Comparison of ENCODE assay signal across 23 cellular contexts in genomic region chr10:70541738-70542564, GRCh38.
"Had no signal": no experiment of that assay in that cellular context is flagged by ENCODE, and none has a peak within 500 bp of the region (broad histone marks: within the 10 kb centered on the region; RNA-seq: fewer than 3 reads in every experiment).

No MANE protein-coding gene starts in this region.

- ATAC-seq: activated CD8-positive, alpha-beta T cell treated with anti-CD3 and anti-CD28 coated beads for 36 hours; activated T-cell treated with anti-CD3 and anti-CD28 coated beads, Interleukin-2, amount 50 U/mL, for 4 hours; gastrocnemius medialis; left lung; mucosa of descending colon; natural killer cell; WTC11 had no signal

- H3K9me3 Mint-ChIP-seq: activated CD8-positive, alpha-beta T cell treated with anti-CD3 and anti-CD28 coated beads for 36 hours; activated naive CD4-positive, alpha-beta T cell treated with anti-CD3 and anti-CD28 coated beads, Interleukin-2, amount 50 U/mL, for 24 hours; activated T-cell treated with anti-CD3 and anti-CD28 coated beads, Interleukin-2, amount 50 U/mL, for 4 hours; endodermal cell; natural killer cell; stimulated activated naive CD8-positive, alpha-beta T cell treated with anti-CD3 and anti-CD28 coated beads, Interleukin-15, Interleukin-2, amounts not matched to agents 100 ng/mL and 50 ng/mL, for 24 hours; WTC11 had no signal

- H3K4me1 ChIP-seq: adrenal gland, gastrocnemius medialis, left lung, right atrium auricular region, suprapubic skin had no signal

- H3K9me3 ChIP-seq: adrenal gland, gastrocnemius medialis, left lung, mucosa of descending colon, right atrium auricular region, suprapubic skin had no signal

- H3K27me3 ChIP-seq: adrenal gland, cardiac muscle cell, dorsolateral prefrontal cortex, gastrocnemius medialis, left lung, right atrium auricular region, suprapubic skin had no signal

- H3K27ac Mint-ChIP-seq: activated CD8-positive, alpha-beta T cell treated with anti-CD3 and anti-CD28 coated beads for 36 hours; activated naive CD4-positive, alpha-beta T cell treated with anti-CD3 and anti-CD28 coated beads, Interleukin-2, amount 50 U/mL, for 24 hours; endodermal cell; natural killer cell; progenitor cell of endocrine pancreas; stimulated activated naive CD8-positive, alpha-beta T cell treated with anti-CD3 and anti-CD28 coated beads, Interleukin-15, Interleukin-2, amounts not matched to agents 100 ng/mL and 50 ng/mL, for 24 hours; WTC11 had no signal

- H3K36me3 ChIP-seq: adrenal gland, cardiac muscle cell, gastrocnemius medialis, suprapubic skin had no signal

- DNase-seq: activated CD4-positive, alpha-beta T cell treated with anti-CD3 and anti-CD28 coated beads for 4 hours; activated CD8-positive, alpha-beta T cell treated with anti-CD3 and anti-CD28 coated beads for 36 hours; activated effector memory CD4-positive, alpha-beta T cell treated with anti-CD3 and anti-CD28 coated beads, Interleukin-2, amount 50 U/mL, for 16 hours; activated T-cell treated with anti-CD3 and anti-CD28 coated beads, Interleukin-2, amount 50 U/mL, for 4 hours; adrenal gland; dorsolateral prefrontal cortex; endodermal cell; erythroblast; gastrocnemius medialis; islet precursor cell; left lung; mucosa of descending colon; natural killer cell; nucleus accumbens; T1000; trophoblast cell had no signal

- H3K4me3 ChIP-seq: adrenal gland, cardiac muscle cell, dorsolateral prefrontal cortex, gastrocnemius medialis, left lung, mucosa of descending colon, right atrium auricular region, suprapubic skin had no signal

- H3K36me3 Mint-ChIP-seq: activated naive CD4-positive, alpha-beta T cell treated with anti-CD3 and anti-CD28 coated beads, Interleukin-2, amount 50 U/mL, for 24 hours; natural killer cell; WTC11 had no signal

- H3K27me3 Mint-ChIP-seq: activated CD8-positive, alpha-beta T cell treated with anti-CD3 and anti-CD28 coated beads for 36 hours; activated naive CD4-positive, alpha-beta T cell treated with anti-CD3 and anti-CD28 coated beads, Interleukin-2, amount 50 U/mL, for 24 hours; progenitor cell of endocrine pancreas; stimulated activated naive CD8-positive, alpha-beta T cell treated with anti-CD3 and anti-CD28 coated beads, Interleukin-15, Interleukin-2, amounts not matched to agents 100 ng/mL and 50 ng/mL, for 24 hours had no signal

- H3K4me1 Mint-ChIP-seq: activated naive CD4-positive, alpha-beta T cell treated with anti-CD3 and anti-CD28 coated beads, Interleukin-2, amount 50 U/mL, for 24 hours; natural killer cell had no signal

- H3K4me3 Mint-ChIP-seq: activated CD8-positive, alpha-beta T cell treated with anti-CD3 and anti-CD28 coated beads for 36 hours; activated naive CD4-positive, alpha-beta T cell treated with anti-CD3 and anti-CD28 coated beads, Interleukin-2, amount 50 U/mL, for 24 hours; activated T-cell treated with anti-CD3 and anti-CD28 coated beads, Interleukin-2, amount 50 U/mL, for 4 hours; endodermal cell; natural killer cell; stimulated activated naive CD8-positive, alpha-beta T cell treated with anti-CD3 and anti-CD28 coated beads, Interleukin-15, Interleukin-2, amounts not matched to agents 100 ng/mL and 50 ng/mL, for 24 hours; WTC11 had no signal

- H3K27ac ChIP-seq: adrenal gland, cardiac muscle cell, dorsolateral prefrontal cortex, gastrocnemius medialis, left lung, right atrium auricular region, suprapubic skin had no signal
